29 cellular contexts compared by ENCODE assay signal in genomic region chrX:10453945-10454344, GRCh38.
"Had no signal": no experiment of that assay in that cellular context is flagged by ENCODE, and none has a peak within 500 bp of the region (broad histone marks: within the 10 kb centered on the region; RNA-seq: fewer than 3 reads in every experiment).

No MANE protein-coding gene starts in this region.

- H3K27me3 Mint-ChIP-seq: activated CD4-positive, alpha-beta memory T cell treated with anti-CD3 and anti-CD28 coated beads for 36 hours; activated CD4-positive, alpha-beta T cell treated with anti-CD3 and anti-CD28 coated beads for 36 hours; activated CD4-positive, alpha-beta T cell treated with anti-CD3 and anti-CD28 coated beads, Interleukin-2, amount 10 ng/mL, durations not matched to agents 24 days and 14 days; activated naive CD8-positive, alpha-beta T cell; central memory CD8-positive, alpha-beta T cell; dendritic cell treated with granulocyte-macrophage colony-stimulating factor and Interleukin-4, amounts not matched to agents 40 ng/mL and 50 ng/mL, for 4 days; T-helper 17 cell had no signal

- H3K27ac Mint-ChIP-seq: activated CD4-positive, alpha-beta memory T cell treated with anti-CD3 and anti-CD28 coated beads for 36 hours; activated CD4-positive, alpha-beta T cell treated with anti-CD3 and anti-CD28 coated beads for 36 hours; activated CD4-positive, alpha-beta T cell treated with anti-CD3 and anti-CD28 coated beads, Interleukin-2, amount 10 ng/mL, durations not matched to agents 24 days and 14 days; activated naive CD8-positive, alpha-beta T cell; activated T-cell treated with anti-CD3 and anti-CD28 coated beads, Interleukin-2, amount 50 U/mL, for 24 hours; activated T-cell treated with anti-CD3 and anti-CD28 coated beads, Interleukin-2, amount 50 U/mL, for 72 hours; dendritic cell treated with granulocyte-macrophage colony-stimulating factor and Interleukin-4, amounts not matched to agents 40 ng/mL and 50 ng/mL, for 4 days; endodermal cell; T-helper 17 cell had no signal

- DNase-seq: activated CD4-positive, alpha-beta memory T cell treated with anti-CD3 and anti-CD28 coated beads for 36 hours; activated CD4-positive, alpha-beta T cell treated with anti-CD3 and anti-CD28 coated beads for 36 hours; activated CD4-positive, alpha-beta T cell treated with anti-CD3 and anti-CD28 coated beads, Interleukin-2, amount 10 ng/mL, durations not matched to agents 24 days and 14 days; activated CD4-positive, CD25-positive, alpha-beta regulatory T cell; activated CD4-positive, CD25-positive, alpha-beta regulatory T cell treated with anti-CD3 and anti-CD28 coated beads, Interleukin-2, amount 50 U/mL, for 72 hours; activated CD8-positive, alpha-beta memory T cell treated with anti-CD3 and anti-CD28 coated beads, Interleukin-2, amount 50 U/mL, for 48 hours; activated gamma-delta T cell; activated naive CD4-positive, alpha-beta T cell; activated naive CD4-positive, alpha-beta T cell treated with anti-CD3 and anti-CD28 coated beads, Interleukin-2, amount 50 U/mL, for 16 hours; activated T-cell treated with anti-CD3 and anti-CD28 coated beads for 4 hours; activated T-cell treated with anti-CD3 and anti-CD28 coated beads, Interleukin-2, amount 50 U/mL, for 24 hours; activated T-cell treated with anti-CD3 and anti-CD28 coated beads, Interleukin-2, amount 50 U/mL, for 72 hours; amniotic stem cell; aorta; brain microvascular endothelial cell; dorsolateral prefrontal cortex; effector memory CD4-positive, alpha-beta T cell; endodermal cell; foreskin fibroblast; head of caudate nucleus; T-helper 1 cell; T-helper 17 cell had no signal

- H3K4me3 Mint-ChIP-seq: activated CD4-positive, alpha-beta memory T cell treated with anti-CD3 and anti-CD28 coated beads for 36 hours; activated CD4-positive, alpha-beta T cell treated with anti-CD3 and anti-CD28 coated beads for 36 hours; activated CD4-positive, alpha-beta T cell treated with anti-CD3 and anti-CD28 coated beads, Interleukin-2, amount 10 ng/mL, durations not matched to agents 24 days and 14 days; activated naive CD8-positive, alpha-beta T cell; activated T-cell treated with anti-CD3 and anti-CD28 coated beads, Interleukin-2, amount 50 U/mL, for 24 hours; activated T-cell treated with anti-CD3 and anti-CD28 coated beads, Interleukin-2, amount 50 U/mL, for 72 hours; central memory CD8-positive, alpha-beta T cell; dendritic cell treated with granulocyte-macrophage colony-stimulating factor and Interleukin-4, amounts not matched to agents 40 ng/mL and 50 ng/mL, for 4 days; endodermal cell; T-helper 17 cell had no signal

- H3K4me3 ChIP-seq: coronary artery, dorsolateral prefrontal cortex had no signal

- FAIRE-seq: bronchial epithelial cell, frontal cortex had no signal

- H3K36me3 Mint-ChIP-seq: activated CD4-positive, alpha-beta memory T cell treated with anti-CD3 and anti-CD28 coated beads for 36 hours; activated naive CD8-positive, alpha-beta T cell had no signal

- H3K27me3 ChIP-seq: brain microvascular endothelial cell had no signal

- H3K27ac ChIP-seq: brain microvascular endothelial cell, coronary artery, dorsolateral prefrontal cortex had no signal

- H3K9me3 Mint-ChIP-seq: activated CD4-positive, alpha-beta T cell treated with anti-CD3 and anti-CD28 coated beads, Interleukin-2, amount 10 ng/mL, durations not matched to agents 24 days and 14 days; central memory CD8-positive, alpha-beta T cell; dendritic cell treated with granulocyte-macrophage colony-stimulating factor and Interleukin-4, amounts not matched to agents 40 ng/mL and 50 ng/mL, for 4 days had no signal

- H3K4me1 Mint-ChIP-seq: activated CD4-positive, alpha-beta T cell treated with anti-CD3 and anti-CD28 coated beads for 36 hours; activated CD4-positive, alpha-beta T cell treated with anti-CD3 and anti-CD28 coated beads, Interleukin-2, amount 10 ng/mL, durations not matched to agents 24 days and 14 days; central memory CD8-positive, alpha-beta T cell; endodermal cell; T-helper 17 cell had no signal

- ATAC-seq: activated CD4-positive, alpha-beta T cell treated with anti-CD3 and anti-CD28 coated beads for 36 hours; activated T-cell treated with anti-CD3 and anti-CD28 coated beads, Interleukin-2, amount 50 U/mL, for 72 hours; esophagus mucosa; T-helper 17 cell had no signal

- H3K36me3 ChIP-seq: brain microvascular endothelial cell had no signal
